Comparison of ENCODE assay signal across 1 cellular context in genomic region chrX:18173494-18174180, GRCh38.
TF ChIP-seq lines count a peak whose summit lies in the region.

No MANE protein-coding gene starts in this region.

TF ChIP-seq in K562, 482 proteins besides CTCF, POLR2A, EP300 and RAD21 (continued from another document and continues in another):
- TF ChIP-seq, protein P1, sequence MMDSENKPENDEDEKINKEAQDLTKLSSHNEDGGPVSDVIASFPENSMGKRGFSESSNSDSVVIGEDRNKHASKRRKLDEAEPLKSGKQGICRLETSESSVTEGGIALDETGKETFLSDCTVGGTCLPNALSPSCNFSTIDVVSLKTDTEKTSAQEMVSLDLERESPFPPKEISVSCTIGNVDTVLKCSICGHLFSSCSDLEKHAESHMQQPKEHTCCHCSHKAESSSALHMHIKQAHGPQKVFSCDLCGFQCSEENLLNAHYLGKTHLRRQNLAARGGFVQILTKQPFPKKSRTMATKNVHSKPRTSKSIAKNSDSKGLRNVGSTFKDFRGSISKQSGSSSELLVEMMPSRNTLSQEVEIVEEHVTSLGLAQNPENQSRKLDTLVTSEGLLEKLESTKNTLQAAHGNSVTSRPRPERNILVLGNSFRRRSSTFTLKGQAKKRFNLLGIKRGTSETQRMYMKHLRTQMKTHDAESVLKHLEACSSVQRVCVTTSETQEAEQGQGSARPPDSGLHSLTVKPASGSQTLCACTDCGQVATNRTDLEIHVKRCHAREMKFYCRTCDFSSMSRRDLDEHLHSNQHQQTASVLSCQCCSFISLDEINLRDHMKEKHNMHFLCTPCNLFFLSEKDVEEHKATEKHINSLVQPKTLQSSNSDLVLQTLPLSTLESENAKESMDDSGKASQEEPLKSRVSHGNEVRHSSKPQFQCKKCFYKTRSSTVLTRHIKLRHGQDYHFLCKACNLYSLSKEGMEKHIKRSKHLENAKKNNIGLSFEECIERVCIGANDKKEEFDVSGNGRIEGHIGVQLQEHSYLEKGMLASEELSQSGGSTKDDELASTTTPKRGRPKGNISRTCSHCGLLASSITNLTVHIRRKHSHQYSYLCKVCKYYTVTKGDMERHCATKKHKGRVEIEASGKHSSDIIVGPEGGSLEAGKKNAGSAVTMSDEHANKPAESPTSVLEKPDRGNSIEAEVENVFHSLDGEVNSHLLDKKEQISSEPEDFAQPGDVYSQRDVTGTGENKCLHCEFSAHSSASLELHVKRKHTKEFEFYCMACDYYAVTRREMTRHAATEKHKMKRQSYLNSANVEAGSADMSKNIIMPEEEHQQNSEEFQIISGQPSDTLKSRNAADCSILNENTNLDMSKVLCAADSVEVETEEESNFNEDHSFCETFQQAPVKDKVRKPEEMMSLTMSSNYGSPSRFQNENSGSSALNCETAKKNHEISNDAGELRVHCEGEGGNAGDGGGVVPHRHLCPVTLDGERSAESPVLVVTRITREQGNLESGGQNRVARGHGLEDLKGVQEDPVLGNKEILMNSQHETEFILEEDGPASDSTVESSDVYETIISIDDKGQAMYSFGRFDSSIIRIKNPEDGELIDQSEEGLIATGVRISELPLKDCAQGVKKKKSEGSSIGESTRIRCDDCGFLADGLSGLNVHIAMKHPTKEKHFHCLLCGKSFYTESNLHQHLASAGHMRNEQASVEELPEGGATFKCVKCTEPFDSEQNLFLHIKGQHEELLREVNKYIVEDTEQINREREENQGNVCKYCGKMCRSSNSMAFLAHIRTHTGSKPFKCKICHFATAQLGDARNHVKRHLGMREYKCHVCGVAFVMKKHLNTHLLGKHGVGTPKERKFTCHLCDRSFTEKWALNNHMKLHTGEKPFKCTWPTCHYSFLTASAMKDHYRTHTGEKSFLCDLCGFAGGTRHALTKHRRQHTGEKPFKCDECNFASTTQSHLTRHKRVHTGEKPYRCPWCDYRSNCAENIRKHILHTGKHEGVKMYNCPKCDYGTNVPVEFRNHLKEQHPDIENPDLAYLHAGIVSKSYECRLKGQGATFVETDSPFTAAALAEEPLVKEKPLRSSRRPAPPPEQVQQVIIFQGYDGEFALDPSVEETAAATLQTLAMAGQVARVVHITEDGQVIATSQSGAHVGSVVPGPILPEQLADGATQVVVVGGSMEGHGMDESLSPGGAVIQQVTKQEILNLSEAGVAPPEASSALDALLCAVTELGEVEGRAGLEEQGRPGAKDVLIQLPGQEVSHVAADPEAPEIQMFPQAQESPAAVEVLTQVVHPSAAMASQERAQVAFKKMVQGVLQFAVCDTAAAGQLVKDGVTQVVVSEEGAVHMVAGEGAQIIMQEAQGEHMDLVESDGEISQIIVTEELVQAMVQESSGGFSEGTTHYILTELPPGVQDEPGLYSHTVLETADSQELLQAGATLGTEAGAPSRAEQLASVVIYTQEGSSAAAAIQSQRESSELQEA (IDR thresholded peaks at IDR 0.05; ENCODE audit: low read depth), result no peak
- TF ChIP-seq ZNF76 (CRISPR knock-in tag; IDR thresholded peaks at IDR 0.05; ENCODE audit: borderline replicate concordance), result no peak
- TF ChIP-seq DACH1 (IDR thresholded peaks at IDR 0.05; ENCODE audit: partially characterized antibody), result peak; percentile 76
- TF ChIP-seq, protein P2, sequence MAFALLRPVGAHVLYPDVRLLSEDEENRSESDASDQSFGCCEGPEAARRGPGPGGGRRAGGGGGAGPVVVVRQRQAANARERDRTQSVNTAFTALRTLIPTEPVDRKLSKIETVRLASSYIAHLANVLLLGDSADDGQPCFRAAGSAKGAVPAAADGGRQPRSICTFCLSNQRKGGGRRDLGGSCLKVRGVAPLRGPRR (CRISPR knock-in tag; IDR thresholded peaks at IDR 0.05), result no peak
- no peak for TF ChIP-seq SMAD1 (IDR thresholded peaks at IDR 0.05; ENCODE audit: low read depth, low read length, partially characterized antibody)
- TF ChIP-seq TRIM28 (IDR thresholded peaks at IDR 0.05), result no peak
- TF ChIP-seq E2F8 (IDR thresholded peaks at IDR 0.05; ENCODE audit: low read depth, partially characterized antibody), result no peak
- TF ChIP-seq ZNF165 (CRISPR knock-in tag; IDR thresholded peaks at IDR 0.05; ENCODE audit: borderline replicate concordance), result no peak
- no peak for TF ChIP-seq ZNF766 (CRISPR knock-in tag; conservative IDR thresholded peaks at IDR 0.05)
- TF ChIP-seq NFE2 (IDR thresholded peaks at IDR 0.05; ENCODE audit: low read depth), result peak; percentile 96
- no peak for TF ChIP-seq ASH1L (IDR thresholded peaks at IDR 0.05; ENCODE audit: borderline replicate concordance, low read depth, partially characterized antibody)
- TF ChIP-seq FOXJ3 (CRISPR knock-in tag; IDR thresholded peaks at IDR 0.05), result no peak
- TF ChIP-seq ZNF668 (CRISPR knock-in tag; IDR thresholded peaks at IDR 0.05), result no peak
- no peak for TF ChIP-seq HNRNPUL1 (IDR thresholded peaks at IDR 0.05; ENCODE audit: low read length)
- TF ChIP-seq HMG20B (CRISPR knock-in tag; IDR thresholded peaks at IDR 0.05), result no peak
- no peak for TF ChIP-seq ESRRA (IDR thresholded peaks at IDR 0.05; ENCODE audit: borderline replicate concordance, low read depth)
- TF ChIP-seq POLR2AphosphoS5 (IDR thresholded peaks at IDR 0.05; ENCODE audit: control insufficient read depth, insufficient read depth, low read depth, low read length), result peak; percentile 25; the same call in 1 of the 2 replicates
- no peak for TF ChIP-seq ZNF197 (CRISPR knock-in tag; IDR thresholded peaks at IDR 0.05; ENCODE audit: low read depth)
- no peak for TF ChIP-seq NCOA2 (IDR thresholded peaks at IDR 0.05; ENCODE audit: partially characterized antibody in 2 of 2)
- TF ChIP-seq HDAC1 (IDR thresholded peaks at IDR 0.05), result no peak
- TF ChIP-seq CBX1 (IDR thresholded peaks at IDR 0.05; ENCODE audit: low read depth), result no peak
- peak; percentile 79 for TF ChIP-seq SMARCA4 (IDR thresholded peaks at IDR 0.05)
- no peak for TF ChIP-seq ZBED1 (IDR thresholded peaks at IDR 0.05)
- TF ChIP-seq, protein P3, sequence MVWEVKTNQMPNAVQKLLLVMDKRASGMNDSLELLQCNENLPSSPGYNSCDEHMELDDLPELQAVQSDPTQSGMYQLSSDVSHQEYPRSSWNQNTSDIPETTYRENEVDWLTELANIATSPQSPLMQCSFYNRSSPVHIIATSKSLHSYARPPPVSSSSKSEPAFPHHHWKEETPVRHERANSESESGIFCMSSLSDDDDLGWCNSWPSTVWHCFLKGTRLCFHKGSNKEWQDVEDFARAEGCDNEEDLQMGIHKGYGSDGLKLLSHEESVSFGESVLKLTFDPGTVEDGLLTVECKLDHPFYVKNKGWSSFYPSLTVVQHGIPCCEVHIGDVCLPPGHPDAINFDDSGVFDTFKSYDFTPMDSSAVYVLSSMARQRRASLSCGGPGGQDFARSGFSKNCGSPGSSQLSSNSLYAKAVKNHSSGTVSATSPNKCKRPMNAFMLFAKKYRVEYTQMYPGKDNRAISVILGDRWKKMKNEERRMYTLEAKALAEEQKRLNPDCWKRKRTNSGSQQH (CRISPR knock-in tag; IDR thresholded peaks at IDR 0.05), result no peak
- TF ChIP-seq KLF13 (tag; IDR thresholded peaks at IDR 0.05; ENCODE audit: borderline replicate concordance, low read depth), result no peak
- TF ChIP-seq, protein P4, sequence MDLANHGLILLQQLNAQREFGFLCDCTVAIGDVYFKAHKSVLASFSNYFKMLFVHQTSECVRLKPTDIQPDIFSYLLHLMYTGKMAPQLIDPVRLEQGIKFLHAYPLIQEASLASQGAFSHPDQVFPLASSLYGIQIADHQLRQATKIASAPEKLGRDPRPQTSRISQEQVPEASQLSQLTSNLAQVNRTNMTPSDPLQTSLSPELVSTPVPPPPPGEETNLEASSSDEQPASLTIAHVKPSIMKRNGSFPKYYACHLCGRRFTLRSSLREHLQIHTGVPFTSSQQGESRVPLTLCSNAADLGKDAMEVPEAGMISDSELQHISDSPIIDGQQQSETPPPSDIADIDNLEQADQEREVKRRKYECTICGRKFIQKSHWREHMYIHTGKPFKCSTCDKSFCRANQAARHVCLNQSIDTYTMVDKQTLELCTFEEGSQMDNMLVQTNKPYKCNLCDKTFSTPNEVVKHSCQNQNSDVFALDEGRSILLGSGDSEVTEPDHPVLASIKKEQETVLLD (IDR thresholded peaks at IDR 0.05), result no peak
- TF ChIP-seq, protein P5, sequence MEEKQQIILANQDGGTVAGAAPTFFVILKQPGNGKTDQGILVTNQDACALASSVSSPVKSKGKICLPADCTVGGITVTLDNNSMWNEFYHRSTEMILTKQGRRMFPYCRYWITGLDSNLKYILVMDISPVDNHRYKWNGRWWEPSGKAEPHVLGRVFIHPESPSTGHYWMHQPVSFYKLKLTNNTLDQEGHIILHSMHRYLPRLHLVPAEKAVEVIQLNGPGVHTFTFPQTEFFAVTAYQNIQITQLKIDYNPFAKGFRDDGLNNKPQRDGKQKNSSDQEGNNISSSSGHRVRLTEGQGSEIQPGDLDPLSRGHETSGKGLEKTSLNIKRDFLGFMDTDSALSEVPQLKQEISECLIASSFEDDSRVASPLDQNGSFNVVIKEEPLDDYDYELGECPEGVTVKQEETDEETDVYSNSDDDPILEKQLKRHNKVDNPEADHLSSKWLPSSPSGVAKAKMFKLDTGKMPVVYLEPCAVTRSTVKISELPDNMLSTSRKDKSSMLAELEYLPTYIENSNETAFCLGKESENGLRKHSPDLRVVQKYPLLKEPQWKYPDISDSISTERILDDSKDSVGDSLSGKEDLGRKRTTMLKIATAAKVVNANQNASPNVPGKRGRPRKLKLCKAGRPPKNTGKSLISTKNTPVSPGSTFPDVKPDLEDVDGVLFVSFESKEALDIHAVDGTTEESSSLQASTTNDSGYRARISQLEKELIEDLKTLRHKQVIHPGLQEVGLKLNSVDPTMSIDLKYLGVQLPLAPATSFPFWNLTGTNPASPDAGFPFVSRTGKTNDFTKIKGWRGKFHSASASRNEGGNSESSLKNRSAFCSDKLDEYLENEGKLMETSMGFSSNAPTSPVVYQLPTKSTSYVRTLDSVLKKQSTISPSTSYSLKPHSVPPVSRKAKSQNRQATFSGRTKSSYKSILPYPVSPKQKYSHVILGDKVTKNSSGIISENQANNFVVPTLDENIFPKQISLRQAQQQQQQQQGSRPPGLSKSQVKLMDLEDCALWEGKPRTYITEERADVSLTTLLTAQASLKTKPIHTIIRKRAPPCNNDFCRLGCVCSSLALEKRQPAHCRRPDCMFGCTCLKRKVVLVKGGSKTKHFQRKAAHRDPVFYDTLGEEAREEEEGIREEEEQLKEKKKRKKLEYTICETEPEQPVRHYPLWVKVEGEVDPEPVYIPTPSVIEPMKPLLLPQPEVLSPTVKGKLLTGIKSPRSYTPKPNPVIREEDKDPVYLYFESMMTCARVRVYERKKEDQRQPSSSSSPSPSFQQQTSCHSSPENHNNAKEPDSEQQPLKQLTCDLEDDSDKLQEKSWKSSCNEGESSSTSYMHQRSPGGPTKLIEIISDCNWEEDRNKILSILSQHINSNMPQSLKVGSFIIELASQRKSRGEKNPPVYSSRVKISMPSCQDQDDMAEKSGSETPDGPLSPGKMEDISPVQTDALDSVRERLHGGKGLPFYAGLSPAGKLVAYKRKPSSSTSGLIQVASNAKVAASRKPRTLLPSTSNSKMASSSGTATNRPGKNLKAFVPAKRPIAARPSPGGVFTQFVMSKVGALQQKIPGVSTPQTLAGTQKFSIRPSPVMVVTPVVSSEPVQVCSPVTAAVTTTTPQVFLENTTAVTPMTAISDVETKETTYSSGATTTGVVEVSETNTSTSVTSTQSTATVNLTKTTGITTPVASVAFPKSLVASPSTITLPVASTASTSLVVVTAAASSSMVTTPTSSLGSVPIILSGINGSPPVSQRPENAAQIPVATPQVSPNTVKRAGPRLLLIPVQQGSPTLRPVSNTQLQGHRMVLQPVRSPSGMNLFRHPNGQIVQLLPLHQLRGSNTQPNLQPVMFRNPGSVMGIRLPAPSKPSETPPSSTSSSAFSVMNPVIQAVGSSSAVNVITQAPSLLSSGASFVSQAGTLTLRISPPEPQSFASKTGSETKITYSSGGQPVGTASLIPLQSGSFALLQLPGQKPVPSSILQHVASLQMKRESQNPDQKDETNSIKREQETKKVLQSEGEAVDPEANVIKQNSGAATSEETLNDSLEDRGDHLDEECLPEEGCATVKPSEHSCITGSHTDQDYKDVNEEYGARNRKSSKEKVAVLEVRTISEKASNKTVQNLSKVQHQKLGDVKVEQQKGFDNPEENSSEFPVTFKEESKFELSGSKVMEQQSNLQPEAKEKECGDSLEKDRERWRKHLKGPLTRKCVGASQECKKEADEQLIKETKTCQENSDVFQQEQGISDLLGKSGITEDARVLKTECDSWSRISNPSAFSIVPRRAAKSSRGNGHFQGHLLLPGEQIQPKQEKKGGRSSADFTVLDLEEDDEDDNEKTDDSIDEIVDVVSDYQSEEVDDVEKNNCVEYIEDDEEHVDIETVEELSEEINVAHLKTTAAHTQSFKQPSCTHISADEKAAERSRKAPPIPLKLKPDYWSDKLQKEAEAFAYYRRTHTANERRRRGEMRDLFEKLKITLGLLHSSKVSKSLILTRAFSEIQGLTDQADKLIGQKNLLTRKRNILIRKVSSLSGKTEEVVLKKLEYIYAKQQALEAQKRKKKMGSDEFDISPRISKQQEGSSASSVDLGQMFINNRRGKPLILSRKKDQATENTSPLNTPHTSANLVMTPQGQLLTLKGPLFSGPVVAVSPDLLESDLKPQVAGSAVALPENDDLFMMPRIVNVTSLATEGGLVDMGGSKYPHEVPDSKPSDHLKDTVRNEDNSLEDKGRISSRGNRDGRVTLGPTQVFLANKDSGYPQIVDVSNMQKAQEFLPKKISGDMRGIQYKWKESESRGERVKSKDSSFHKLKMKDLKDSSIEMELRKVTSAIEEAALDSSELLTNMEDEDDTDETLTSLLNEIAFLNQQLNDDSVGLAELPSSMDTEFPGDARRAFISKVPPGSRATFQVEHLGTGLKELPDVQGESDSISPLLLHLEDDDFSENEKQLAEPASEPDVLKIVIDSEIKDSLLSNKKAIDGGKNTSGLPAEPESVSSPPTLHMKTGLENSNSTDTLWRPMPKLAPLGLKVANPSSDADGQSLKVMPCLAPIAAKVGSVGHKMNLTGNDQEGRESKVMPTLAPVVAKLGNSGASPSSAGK (IDR thresholded peaks at IDR 0.05), result no peak
- TF ChIP-seq PPARD (CRISPR knock-in tag; IDR thresholded peaks at IDR 0.05), result no peak
- TF ChIP-seq CEBPB (tag; IDR thresholded peaks at IDR 0.05), result no peak
